In genomic region chr7:43869898-43870240, GRCh38 we compare ENCODE assay signal across 8 cellular contexts. TPM values are rescaled to one million over a fixed set of nuclear protein-coding genes. Genes with fewer than 3 reads are reported as not detected.
DNase-seq lines count a peak whose midpoint lies in the region; TF ChIP-seq lines count a peak whose summit lies in the region.

No MANE protein-coding gene starts in this region.

- H3K9me3 Mint-ChIP-seq in osteocyte (ENCODE audit: unreplicated experiment): peaks cover 7% of the 10 kb centered on the region

- H3K27me3 Mint-ChIP-seq in osteocyte (ENCODE audit: unreplicated experiment): no peaks in the 10 kb centered on the region

- peak overlapping the region; percentile 65 for H3K4me3 ChIP-seq in fibroblast of villous mesenchyme (ENCODE audit: low read depth, low read length)

- peak; percentile 11 for DNase-seq in activated naive CD4-positive, alpha-beta T cell treated with Interleukin-2 at 50 U/mL for 16 hours
- no peak for DNase-seq in activated naive CD4-positive, alpha-beta T cell treated with anti-CD3 and anti-CD28 coated beads, Interleukin-2, amount 50 U/mL, for 16 hours
- peak; percentile 52 for DNase-seq in HPDE6-E6E7 (ENCODE audit: extremely low spot score)
- peak; percentile 18 to 31 for DNase-seq in activated CD4-positive, alpha-beta T cell treated with anti-CD3 and anti-CD28 coated beads, Interleukin-2, amount 50 U/mL, for 48 hours
- DNase-seq in fibroblast of villous mesenchyme (ENCODE audit: low read depth): peak; percentile 96
- DNase-seq in osteocyte (ENCODE audit: extremely low spot score, unreplicated experiment): no peak
- no peak for DNase-seq in NCI-H748 treated with DMSO at 0.1 percent for 48 hours (lab: John Stamatoyannopoulos, UW)
- DNase-seq in GM10248 (ENCODE audit: extremely low spot score): no peak

- TF ChIP-seq CTCF in fibroblast of villous mesenchyme (IDR thresholded peaks at IDR 0.05; ENCODE audit: insufficient read depth, low read depth, low read length) (no peak), osteocyte (IDR thresholded peaks at IDR 0.05) (no peak), GM10248 (IDR thresholded peaks at IDR 0.05; ENCODE audit: control extremely low read depth, extremely low read depth, low read depth, missing control alignments) (no peak)

- H3K27ac Mint-ChIP-seq in osteocyte (ENCODE audit: unreplicated experiment): peak overlapping the region; percentile 97

- CTCF ChIA-PET in GM10248 (lab: Yijun Ruan, JAX): interaction anchor here (0.7 to 1.4 kb wide), 5 partner anchors 21 to 312 kb away, joined by 3 to 5 read pairs (median 3); partner anchors contain the start of gene STK17A

- H3K36me3 Mint-ChIP-seq in osteocyte (ENCODE audit: unreplicated experiment): peaks cover 17% of the 10 kb centered on the region

- POLR2A ChIA-PET in GM10248 (lab: Yijun Ruan, JAX): interaction anchor here (0.6 to 1.0 kb wide), 5 partner anchors 10 to 287 kb away, joined by 3 to 6 read pairs (median 4); partner anchors contain the start of gene STK17A

- H3K4me3 Mint-ChIP-seq in osteocyte (ENCODE audit: unreplicated experiment): peak overlapping the region; percentile 86

- peaks cover 46% of the 10 kb centered on the region for H3K4me1 Mint-ChIP-seq in osteocyte (ENCODE audit: unreplicated experiment)

RNA-seq across cellular contexts. Expression of gene MRPS24, which starts 0.6 kb away (rescaled TPM):
- total RNA-seq in fibroblast of villous mesenchyme: 108 and 112 TPM in 2 replicates
- total RNA-seq in osteocyte: 90.5 and 90.7 TPM in 2 replicates

RNA-seq across cellular contexts. Expression of gene URGCP, which starts 36.5 kb away (rescaled TPM):
- total RNA-seq in fibroblast of villous mesenchyme (25.8 and 38.9 TPM in 2 replicates), osteocyte (28.5 and 29.4 TPM in 2 replicates)

RNA-seq across cellular contexts. Expression of gene UBE2D4, which starts 56.4 kb away (rescaled TPM):
- total RNA-seq in fibroblast of villous mesenchyme (9.7 and 11.7 TPM in 2 replicates), osteocyte (18.5 and 21.6 TPM in 2 replicates)

Comparison
In these comparisons a context has a peak if more than half of its experiments do, and no peak if none do; other contexts are left out.
1. DNase-seq: peak in activated naive CD4-positive, alpha-beta T cell treated with Interleukin-2 at 50 U/mL for 16 hours (single experiment), HPDE6-E6E7 (single experiment), activated CD4-positive, alpha-beta T cell treated with anti-CD3 and anti-CD28 coated beads, Interleukin-2, amount 50 U/mL, for 48 hours (2 of 2) and fibroblast of villous mesenchyme (single experiment); none in activated naive CD4-positive, alpha-beta T cell treated with anti-CD3 and anti-CD28 coated beads, Interleukin-2, amount 50 U/mL, for 16 hours (single experiment), osteocyte (single experiment), NCI-H748 treated with DMSO at 0.1 percent for 48 hours (single experiment) and GM10248 (single experiment).